Comparison of ENCODE assay signal across 21 cellular contexts in the genomic region with DNA sequence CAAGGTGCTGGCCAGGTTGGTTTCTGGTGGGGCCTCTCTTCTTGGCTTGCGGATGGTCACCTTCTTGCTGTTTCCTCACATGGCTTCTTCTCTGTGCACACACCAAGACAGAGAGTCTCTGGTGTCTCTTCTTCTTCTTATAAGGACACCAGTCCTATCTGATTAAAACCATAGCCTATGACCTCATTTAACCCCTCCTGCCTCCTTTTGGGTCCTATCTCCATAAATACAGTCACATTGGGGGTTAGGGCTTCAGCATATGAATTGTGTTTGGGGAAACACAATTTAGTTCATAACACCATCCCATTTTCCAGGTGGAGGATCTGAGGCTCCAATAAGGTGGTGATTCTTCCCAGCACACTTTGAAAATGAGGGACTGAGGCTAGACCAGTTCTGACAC.
"Had no signal": no experiment of that assay in that cellular context is flagged by ENCODE, and none has a peak within 500 bp of the region (broad histone marks: within the 10 kb centered on the region; RNA-seq: fewer than 3 reads in every experiment).

No MANE protein-coding gene starts in this region.

- H3K27ac ChIP-seq: esophagus muscularis mucosa, foreskin keratinocyte, gastroesophageal sphincter, heart left ventricle, hepatocyte, prostate gland, right atrium auricular region, testis, transverse colon had no signal

- H3K4me1 ChIP-seq: foreskin keratinocyte had no signal

- H3K9me3 ChIP-seq: esophagus muscularis mucosa, gastroesophageal sphincter, heart left ventricle, prostate gland, testis, transverse colon had no signal

- H3K79me2 ChIP-seq: hepatocyte had no signal

- H2AFZ ChIP-seq: hepatocyte had no signal

- DNase-seq: central memory CD4-positive, alpha-beta T cell; effector memory CD4-positive, alpha-beta T cell; foreskin keratinocyte; heart left ventricle; kidney; mesenchymal stem cell; midbrain; naive thymus-derived CD4-positive, alpha-beta T cell; stimulated activated CD4-positive, alpha-beta T cell treated with anti-CD3 and anti-CD28 coated beads, Interleukin-12 subunit alpha, Interleukin-12 subunit beta, amount 100 ng/mL, for 4 hours; stimulated activated CD4-positive, alpha-beta T cell treated with anti-CD3 and anti-CD28 coated beads, Interleukin-1b, Interleukin-23, amount 100 ng/mL, for 48 hours; stimulated activated CD4-positive, alpha-beta T cell treated with anti-CD3 and anti-CD28 coated beads, Interleukin-4, amount 100 ng/mL, for 24 hours; stimulated activated naive CD8-positive, alpha-beta T cell treated with anti-CD3 and anti-CD28 coated beads, Interleukin-15, Interleukin-2, amounts not matched to agents 100 U/mL and 50 U/mL, for 24 hours; substantia nigra; testis; transverse colon had no signal

- H3K36me3 ChIP-seq: esophagus muscularis mucosa, gastroesophageal sphincter, heart left ventricle, prostate gland, right atrium auricular region, transverse colon had no signal

- H3K4me2 ChIP-seq: hepatocyte, smooth muscle cell had no signal

- H3K4me3 ChIP-seq: esophagus muscularis mucosa, gastroesophageal sphincter, heart left ventricle, hepatocyte, prostate gland, right atrium auricular region, smooth muscle cell, testis, transverse colon had no signal

- H3K27me3 ChIP-seq: esophagus muscularis mucosa, foreskin keratinocyte, gastroesophageal sphincter, heart left ventricle, hepatocyte, right atrium auricular region, testis, transverse colon had no signal
